Comparison of ENCODE assay signal across 16 cellular contexts in the genomic region with DNA sequence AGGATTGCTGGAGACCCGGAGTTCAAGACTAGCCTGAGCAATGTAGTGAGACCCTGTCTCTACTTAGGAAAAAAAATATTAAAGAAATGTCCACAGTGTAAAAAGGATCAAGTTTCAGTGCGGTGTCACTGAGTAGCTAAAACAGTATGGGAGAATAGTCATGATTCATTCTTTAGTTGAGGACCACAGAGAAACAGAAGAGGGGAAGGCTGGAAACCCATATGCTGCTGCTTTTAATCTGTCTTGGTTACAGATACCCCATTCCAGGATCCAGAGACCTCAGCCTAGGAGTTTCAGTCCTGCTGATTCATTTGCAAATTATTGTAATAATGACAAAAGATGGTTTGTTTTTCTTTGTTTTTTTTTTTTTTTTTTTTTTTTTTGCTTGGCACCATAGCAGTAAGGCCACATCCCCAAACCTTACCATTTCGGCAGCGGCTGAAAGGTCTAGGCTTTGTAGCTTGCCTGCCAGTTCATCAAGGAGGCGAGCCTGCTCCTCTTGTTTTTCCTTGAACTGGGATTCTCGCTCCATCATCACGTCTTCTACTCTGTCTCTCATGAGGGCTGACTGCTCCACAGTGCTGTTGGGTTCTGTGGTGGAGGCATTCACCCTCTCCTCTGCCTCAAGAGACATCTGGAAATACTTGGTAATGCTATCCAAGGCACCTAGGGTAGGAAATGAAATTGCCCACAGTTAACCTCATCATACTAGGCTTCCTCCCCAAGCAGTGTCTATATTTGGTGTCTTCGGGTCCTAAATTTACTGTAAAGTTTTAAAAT. TPM values are rescaled to one million over a fixed set of nuclear protein-coding genes. Genes with fewer than 3 reads are reported as not detected.
A peak's percentile ranks its signal among the peaks of the same experiment; 100 is the strongest.
DNase-seq lines count a peak whose midpoint lies in the region; ATAC-seq and TF ChIP-seq lines count a peak whose summit lies in the region.
"Had no signal": no experiment of that assay in that cellular context is flagged by ENCODE, and none has a peak within 500 bp of the region (broad histone marks: within the 10 kb centered on the region; RNA-seq: fewer than 3 reads in every experiment).

No MANE protein-coding gene starts in this region.

- no peaks in the 10 kb centered on the region for H3K27me3 ChIP-seq in sigmoid colon
- H3K27me3 ChIP-seq: dorsolateral prefrontal cortex, SJCRH30, suprapubic skin had no signal

- peaks cover 0 to 92% (median 87%) of the 10 kb centered on the region in 4 donors for H3K4me1 ChIP-seq in sigmoid colon

- peak; percentile 43 for DNase-seq in ELR (ENCODE audit: low read depth)
- no peak for DNase-seq in SK-N-MC (ENCODE audit: low read depth, low spot score)
- peak; percentile 40 for DNase-seq in fibroblast of the aortic adventitia (ENCODE audit: low read depth)
- no peak for DNase-seq in sigmoid colon
- DNase-seq in cortex of kidney (lab: John Stamatoyannopoulos, UW): no peak
- no peak for DNase-seq in effector CD4-positive, alpha-beta T cell
- DNase-seq: amniotic stem cell; CD8-positive, alpha-beta memory T cell; dorsolateral prefrontal cortex; NCI-H146; NCI-H774 had no signal

- TF ChIP-seq CTCF in fibroblast of the aortic adventitia (IDR thresholded peaks at IDR 0.05; ENCODE audit: insufficient read depth, low read length) (no peak), sigmoid colon (IDR thresholded peaks at IDR 0.05) (no peak)

- no peak for TF ChIP-seq EP300 in sigmoid colon (IDR thresholded peaks at IDR 0.05)

- intact Hi-C loops in sigmoid colon (cut with DNase I): loop anchor here (5.0 kb wide), 1 partner anchor 67 kb away; the partner anchor contains the start of gene LAMB1

- WGBS in sigmoid colon, 2 donors: 81 to 95% methylated on average over 8 of the region's 8 CpGs

- H3K4me3 ChIP-seq in SK-N-MC (no peak overlapping the region), fibroblast of the aortic adventitia (ENCODE audit: low read depth, low read length) (no peak overlapping the region), sigmoid colon (no peak overlapping the region)
- H3K4me3 ChIP-seq: dorsolateral prefrontal cortex, lung, SJCRH30, suprapubic skin had no signal

- H3K36me3 ChIP-seq in SK-N-MC (ENCODE audit: insufficient read depth, low read length): peaks cover 93% of the 10 kb centered on the region
- peaks cover 3 to 40% (median 10%) of the 10 kb centered on the region in 4 donors for H3K36me3 ChIP-seq in sigmoid colon

- no peak for ATAC-seq in HG03135 (IDR thresholded peaks at IDR 0.05; ENCODE audit: unreplicated experiment)
- no peak for ATAC-seq in HG02870 (IDR thresholded peaks at IDR 0.05; ENCODE audit: unreplicated experiment)

- H3K9ac ChIP-seq in SK-N-MC (ENCODE audit: insufficient read length): no peak overlapping the region

- H3K27ac ChIP-seq in SK-N-MC (peak overlapping the region; percentile 59; the same call in 1 of the 2 replicates), sigmoid colon (peak overlapping the region; percentile 81 to 90 (median 84))
- H3K27ac ChIP-seq: SJCRH30, suprapubic skin had no signal

- H3K9me3 ChIP-seq in SK-N-MC (ENCODE audit: low read depth, low read length) (no peaks in the 10 kb centered on the region), sigmoid colon (no peaks in the 10 kb centered on the region)
- H3K9me3 ChIP-seq: SJCRH30, suprapubic skin had no signal

- TF ChIP-seq POLR2A in sigmoid colon (IDR thresholded peaks at IDR 0.05): no peak

RNA-seq across cellular contexts. Expression of gene DLD, which starts 44.2 kb away (rescaled TPM):
- total RNA-seq in fibroblast of the aortic adventitia (ENCODE audit: low replicate concordance): 71.9 and 85.7 TPM in 2 replicates
- total RNA-seq in sigmoid colon: 100 to 1,000 TPM in 3 of 4 donors, 10 to 100 TPM in 1; 97.2 to 446 (median 124) TPM
- polyA plus RNA-seq in sigmoid colon: 100 to 1,000 TPM in 2 of 3 donors, 10 to 100 TPM in 1; 82.3 to 127 (median 111) TPM

Comparison
In these comparisons a context has a peak if more than half of its experiments do, and no peak if none do; other contexts are left out.
1. DNase-seq: peak in ELR (single experiment) and fibroblast of the aortic adventitia (single experiment); none in SK-N-MC (single experiment), sigmoid colon (single experiment), cortex of kidney (single experiment) and effector CD4-positive, alpha-beta T cell (single experiment).